ENCODE assay signal across 1 cellular context in genomic region chr7:158527038-158527437, GRCh38.
TF ChIP-seq lines count a peak whose summit lies in the region.

No MANE protein-coding gene starts in this region.

TF ChIP-seq in H1, 55 proteins besides CTCF, POLR2A, EP300 and RAD21:
- TF ChIP-seq TBP (IDR thresholded peaks at IDR 0.05; ENCODE audit: low read depth, low read length) (no peak), RBBP5 (IDR thresholded peaks at IDR 0.05; ENCODE audit: borderline replicate concordance, low read depth, low read length) (no peak), CREB1 (IDR thresholded peaks at IDR 0.05) (no peak), SRF (IDR thresholded peaks at IDR 0.05; ENCODE audit: low read depth, low read length) (no peak), KDM4A (IDR thresholded peaks at IDR 0.05; ENCODE audit: low read depth, low read length, severe bottlenecking) (no peak), PHF8 (conservative IDR thresholded peaks at IDR 0.05; ENCODE audit: low read depth, low read length) (no peak), CBX8 (IDR thresholded peaks at IDR 0.05; ENCODE audit: borderline replicate concordance, low read depth, low read length) (no peak), POLR2AphosphoS5 (IDR thresholded peaks at IDR 0.05; ENCODE audit: low read depth, low read length) (no peak), CTBP2 (IDR thresholded peaks at IDR 0.05; ENCODE audit: borderline replicate concordance, insufficient read depth, insufficient read length, low read length) (no peak), HDAC6 (IDR thresholded peaks at IDR 0.05; ENCODE audit: low read depth, low read length) (no peak), BACH1 (IDR thresholded peaks at IDR 0.05; ENCODE audit: low read length) (no peak), SIX5 (IDR thresholded peaks at IDR 0.05; ENCODE audit: low read depth, low read length) (no peak), EZH2 (IDR thresholded peaks at IDR 0.05; ENCODE audit: low read depth, low read length, severe bottlenecking) (no peak), HDAC2 (IDR thresholded peaks at IDR 0.05; ENCODE audit: borderline replicate concordance in 1 of 2, low read depth in 2 of 2, low read length in 2 of 2) (no peak), ZNF274 (IDR thresholded peaks at IDR 0.05; ENCODE audit: borderline replicate concordance, extremely low read depth, low read length) (no peak), SP2 (IDR thresholded peaks at IDR 0.05; ENCODE audit: low read length) (no peak), BCL11A (IDR thresholded peaks at IDR 0.05; ENCODE audit: low read depth in 2 of 2, low read length in 2 of 2) (no peak), MAX (IDR thresholded peaks at IDR 0.05) (no peak), ATF3 (IDR thresholded peaks at IDR 0.05; ENCODE audit: insufficient read depth, low read depth, low read length) (no peak), GTF2F1 (IDR thresholded peaks at IDR 0.05; ENCODE audit: borderline replicate concordance, low read depth, low read length) (no peak)
TF ChIP-seq in H1: peak in this region for 0.
